In genomic region chr6:104537185-104537584, GRCh38 we compare ENCODE assay signal across 14 cellular contexts.
DNase-seq lines count a peak whose midpoint lies in the region; TF ChIP-seq lines count a peak whose summit lies in the region.
"Had no signal": no experiment of that assay in that cellular context is flagged by ENCODE, and none has a peak within 500 bp of the region (broad histone marks: within the 10 kb centered on the region; RNA-seq: fewer than 3 reads in every experiment).

No MANE protein-coding gene starts in this region.

- peak; percentile 27 for DNase-seq in AG08396 (ENCODE audit: low spot score)
- peak; percentile 37 for DNase-seq in NCI-H226
- DNase-seq in choroid plexus epithelial cell (ENCODE audit: low read depth): peak; percentile 75
- DNase-seq in lung microvascular endothelial cell (ENCODE audit: low read depth in 2 of 2): peak; percentile 19 to 86
- no peak for DNase-seq in MM.1S
- no peak for DNase-seq in NCI-H2171 treated with DMSO at 0.1 percent for 48 hours (lab: John Stamatoyannopoulos, UW)
- DNase-seq in NCI-H187 treated with DMSO at 0.1 percent for 48 hours (lab: John Stamatoyannopoulos, UW): no peak
- no peak for DNase-seq in GM20000 (ENCODE audit: low spot score)
- DNase-seq: ACHN; activated CD8-positive, alpha-beta T cell treated with anti-CD3 and anti-CD28 coated beads, Interleukin-2, amount 10 ng/mL, durations not matched to agents 7 days and 5 days; activated effector memory CD4-positive, alpha-beta T cell treated with Interleukin-2 at 50 U/mL for 16 hours; DMS53; NK-92 treated with Interleukin-12 subunit alpha and Interleukin-12 subunit beta, amount 100 ng/mL, for 24 hours had no signal

- no peaks in the 10 kb centered on the region for H3K9me2 ChIP-seq in MM.1S (replicated peaks; ENCODE audit: insufficient read depth, low read length)

- no peak for TF ChIP-seq CTCF in choroid plexus epithelial cell (conservative IDR thresholded peaks at IDR 0.05; ENCODE audit: low read depth, low read length)
- no peak for TF ChIP-seq CTCF in MM.1S (IDR thresholded peaks at IDR 0.05; ENCODE audit: low read length)
- TF ChIP-seq CTCF in GM20000 (IDR thresholded peaks at IDR 0.05; ENCODE audit: extremely low read depth, missing control alignments): no peak

- no peak overlapping the region for H2AFZ ChIP-seq in MM.1S (ENCODE audit: low read length)

- no peaks in the 10 kb centered on the region for H3K36me3 ChIP-seq in MM.1S (replicated peaks; ENCODE audit: insufficient read depth, low read length)

- H3K9me3 ChIP-seq in MM.1S (replicated peaks; ENCODE audit: insufficient read depth, low read length): no peaks in the 10 kb centered on the region

- H3K4me3 ChIP-seq in choroid plexus epithelial cell (ENCODE audit: low read depth, low read length) (no peak overlapping the region), MM.1S (ENCODE audit: low read length) (no peak overlapping the region)
- H3K4me3 ChIP-seq: lung had no signal

- H3K27ac ChIP-seq in MM.1S (ENCODE audit: low read length): no peak overlapping the region

- no peaks in the 10 kb centered on the region for H4K20me1 ChIP-seq in MM.1S (ENCODE audit: insufficient read depth, low read length)

- no peaks in the 10 kb centered on the region for H3F3A ChIP-seq in MM.1S (ENCODE audit: insufficient read depth, low read length)

- H3K4me2 ChIP-seq in MM.1S (ENCODE audit: low read depth, low read length): no peak overlapping the region

- H3K4me1 ChIP-seq in MM.1S (ENCODE audit: low read length): no peaks in the 10 kb centered on the region

- H3K9ac ChIP-seq in MM.1S (ENCODE audit: low read length): no peak overlapping the region

- H3K27me3 ChIP-seq in MM.1S (replicated peaks; ENCODE audit: insufficient read depth, low read length): no peaks in the 10 kb centered on the region

- no peaks in the 10 kb centered on the region for H3K79me2 ChIP-seq in MM.1S (ENCODE audit: low read length)

Comparison
In these comparisons a context has a peak if more than half of its experiments do, and no peak if none do; other contexts are left out.
1. DNase-seq: peak in AG08396 (single experiment), NCI-H226 (single experiment), choroid plexus epithelial cell (single experiment) and lung microvascular endothelial cell (2 of 2); none in MM.1S (single experiment), NCI-H2171 treated with DMSO at 0.1 percent for 48 hours (single experiment), NCI-H187 treated with DMSO at 0.1 percent for 48 hours (single experiment) and GM20000 (single experiment).